ENCODE assay signal across 31 cellular contexts in genomic region chr7:86089455-86089854, GRCh38.
DNase-seq lines count a peak whose midpoint lies in the region; ATAC-seq and TF ChIP-seq lines count a peak whose summit lies in the region.
"Had no signal": no experiment of that assay in that cellular context is flagged by ENCODE, and none has a peak within 500 bp of the region (broad histone marks: within the 10 kb centered on the region; RNA-seq: fewer than 3 reads in every experiment).

No MANE protein-coding gene starts in this region.

- no peak for ATAC-seq in natural killer cell
- ATAC-seq: A549; CD8-positive, alpha-beta T cell had no signal

- DNase-seq in endodermal cell (no peak), natural killer cell (no peak)
- DNase-seq in activated CD4-positive, alpha-beta T cell treated with anti-CD3 and anti-CD28 coated beads, Interleukin-2, amount 10 ng/mL, durations not matched to agents 24 days and 14 days: no peak
- DNase-seq: 8988T; ACHN; AML-193; BE2C; C1 segment of cervical spinal cord; Caco-2; Calu3; CD4-positive, alpha-beta memory T cell; CD4-positive, alpha-beta T cell; CD4-positive, CD25-positive, alpha-beta regulatory T cell; CD8-positive, alpha-beta memory T cell; CD8-positive, alpha-beta T cell; COR-L47; DMS 273 treated with DMSO at 0.1 percent for 48 hours; DMS153; DMS53; DMS79; DMS79 treated with DMSO at 0.1 percent for 48 hours; DND-41; EL had no signal

- H3K27me3 Mint-ChIP-seq in endodermal cell (ENCODE audit: insufficient read depth): no peaks in the 10 kb centered on the region
- no peaks in the 10 kb centered on the region for H3K27me3 Mint-ChIP-seq in natural killer cell (ENCODE audit: low read depth in 2 of 2)
- H3K27me3 Mint-ChIP-seq in activated CD4-positive, alpha-beta T cell treated with anti-CD3 and anti-CD28 coated beads, Interleukin-2, amount 10 ng/mL, durations not matched to agents 24 days and 14 days: no peaks in the 10 kb centered on the region
- H3K27me3 Mint-ChIP-seq: B cell; CD4-positive, alpha-beta memory T cell; CD4-positive, alpha-beta T cell; CD4-positive, CD25-positive, alpha-beta regulatory T cell; CD8-positive, alpha-beta memory T cell had no signal

- H3K4me1 ChIP-seq in HEK293 (ENCODE audit: control insufficient read depth, insufficient read depth, low read length) (no peaks in the 10 kb centered on the region), endodermal cell (ENCODE audit: control insufficient read depth, insufficient read depth, low read length) (no peaks in the 10 kb centered on the region)
- H3K4me1 ChIP-seq: A549, BE2C, BLaER1, Caco-2 had no signal

- intact Hi-C loops in natural killer cell (cut with micrococcal nuclease): no loop called here
- intact Hi-C loops in activated CD4-positive, alpha-beta T cell treated with anti-CD3 and anti-CD28 coated beads, Interleukin-2, amount 10 ng/mL, durations not matched to agents 24 days and 14 days (cut with micrococcal nuclease): no loop called here

- CTCF ChIA-PET in HEK293 (lab: Yijun Ruan, JAX): no interaction called here

- H3K36me3 Mint-ChIP-seq in endodermal cell (ENCODE audit: low read depth): no peaks in the 10 kb centered on the region
- no peaks in the 10 kb centered on the region for H3K36me3 Mint-ChIP-seq in natural killer cell
- no peaks in the 10 kb centered on the region for H3K36me3 Mint-ChIP-seq in activated CD4-positive, alpha-beta T cell treated with anti-CD3 and anti-CD28 coated beads, Interleukin-2, amount 10 ng/mL, durations not matched to agents 24 days and 14 days (ENCODE audit: low read depth)
- H3K36me3 Mint-ChIP-seq: CD14-positive monocyte; CD4-positive, alpha-beta memory T cell; CD4-positive, CD25-positive, alpha-beta regulatory T cell; CD8-positive, alpha-beta memory T cell; CD8-positive, alpha-beta T cell had no signal

- H3K4me3 ChIP-seq in HEK293 (ENCODE audit: low read depth, low read length): no peak overlapping the region
- peak overlapping the region; percentile 56 for H3K4me3 ChIP-seq in endodermal cell (ENCODE audit: low read length)
- H3K4me3 ChIP-seq: A549; BLaER1; BLaER1 treated with 17β-estradiol and CSF1 and Interleukin-3, amounts not matched to agents 10 nM and 100 nM had no signal

- POLR2A ChIA-PET in HEK293 (lab: Yijun Ruan, JAX): no interaction called here

- H3K9me3 Mint-ChIP-seq in endodermal cell (peaks cover 20% of the 10 kb centered on the region), natural killer cell (peaks cover 16 to 25% of the 10 kb centered on the region in 2 donors)
- peaks cover 4% of the 10 kb centered on the region for H3K9me3 Mint-ChIP-seq in activated CD4-positive, alpha-beta T cell treated with anti-CD3 and anti-CD28 coated beads, Interleukin-2, amount 10 ng/mL, durations not matched to agents 24 days and 14 days

- H3K4me1 Mint-ChIP-seq in endodermal cell (no peaks in the 10 kb centered on the region), natural killer cell (no peaks in the 10 kb centered on the region)
- H3K4me1 Mint-ChIP-seq in activated CD4-positive, alpha-beta T cell treated with anti-CD3 and anti-CD28 coated beads, Interleukin-2, amount 10 ng/mL, durations not matched to agents 24 days and 14 days: no peaks in the 10 kb centered on the region
- H3K4me1 Mint-ChIP-seq: B cell; CD14-positive monocyte; CD4-positive, alpha-beta memory T cell; CD4-positive, CD25-positive, alpha-beta regulatory T cell; CD8-positive, alpha-beta memory T cell had no signal

- H3K4me3 Mint-ChIP-seq in endodermal cell (no peak overlapping the region), natural killer cell (no peak overlapping the region)
- no peak overlapping the region for H3K4me3 Mint-ChIP-seq in activated CD4-positive, alpha-beta T cell treated with anti-CD3 and anti-CD28 coated beads, Interleukin-2, amount 10 ng/mL, durations not matched to agents 24 days and 14 days
- H3K4me3 Mint-ChIP-seq: B cell; CD14-positive monocyte; CD4-positive, alpha-beta memory T cell; CD4-positive, alpha-beta T cell; CD4-positive, CD25-positive, alpha-beta regulatory T cell; CD8-positive, alpha-beta memory T cell; CD8-positive, alpha-beta T cell had no signal

- H3K9me3 ChIP-seq in HEK293 (ENCODE audit: control insufficient read depth, insufficient read depth, low read depth, low read length) (no peaks in the 10 kb centered on the region), endodermal cell (ENCODE audit: control insufficient read depth, low read length) (peaks cover 15% of the 10 kb centered on the region)
- H3K9me3 ChIP-seq: A549, BE2C, Caco-2 had no signal

- TF ChIP-seq CTCF in HEK293 (tag by site-specific recombination; IDR thresholded peaks at IDR 0.05) (no peak), endodermal cell (conservative IDR thresholded peaks at IDR 0.05) (no peak), natural killer cell (IDR thresholded peaks at IDR 0.05) (no peak)

- WGBS in endodermal cell (ENCODE audit: insufficient coverage in 1 of 2, insufficient read length in 1 of 2), 2 experiments: 88 to 95% methylated on average over 1 of the region's 1 CpG

- H3K36me3 ChIP-seq in HEK293 (ENCODE audit: control insufficient read depth in 2 of 2, insufficient read depth in 1 of 2, low read length in 2 of 2) (no peaks in the 10 kb centered on the region), endodermal cell (ENCODE audit: control insufficient read depth, insufficient read depth, low read length) (no peaks in the 10 kb centered on the region)
- H3K36me3 ChIP-seq: BE2C; BLaER1; BLaER1 treated with 17β-estradiol and CSF1 and Interleukin-3, amounts not matched to agents 10 nM and 100 nM had no signal

- H3K27ac ChIP-seq in HEK293 (ENCODE audit: extremely low read depth, low read depth, low read length) (no peak overlapping the region), endodermal cell (ENCODE audit: low read depth, low read length) (no peak overlapping the region)
- H3K27ac ChIP-seq: 22Rv1; A549; BLaER1; BLaER1 treated with 17β-estradiol and CSF1 and Interleukin-3, amounts not matched to agents 10 nM and 100 nM; C4-2B had no signal

- no peaks in the 10 kb centered on the region for H3K27me3 ChIP-seq in endodermal cell (ENCODE audit: control insufficient read depth, insufficient read depth, low read length, poor library complexity, severe bottlenecking)
- H3K27me3 ChIP-seq: BE2C; BLaER1; BLaER1 treated with 17β-estradiol and CSF1 and Interleukin-3, amounts not matched to agents 10 nM and 100 nM had no signal

- H3K27ac Mint-ChIP-seq in endodermal cell (no peak overlapping the region), natural killer cell (no peak overlapping the region)
- no peak overlapping the region for H3K27ac Mint-ChIP-seq in activated CD4-positive, alpha-beta T cell treated with anti-CD3 and anti-CD28 coated beads, Interleukin-2, amount 10 ng/mL, durations not matched to agents 24 days and 14 days
- H3K27ac Mint-ChIP-seq: B cell; CD14-positive monocyte; CD4-positive, alpha-beta memory T cell; CD4-positive, alpha-beta T cell; CD4-positive, CD25-positive, alpha-beta regulatory T cell; CD8-positive, alpha-beta memory T cell; CD8-positive, alpha-beta T cell had no signal

- H3K9ac ChIP-seq in endodermal cell (ENCODE audit: extremely low read depth, low read length, poor library complexity, severe bottlenecking): no peak overlapping the region
- H3K9ac ChIP-seq: BLaER1; BLaER1 treated with 17β-estradiol and CSF1 and Interleukin-3, amounts not matched to agents 10 nM and 100 nM had no signal

TF ChIP-seq in HEK293, 187 proteins besides CTCF, POLR2A, EP300 and RAD21:
- TF ChIP-seq ZNF132 (tag by site-specific recombination; IDR thresholded peaks at IDR 0.05; ENCODE audit: borderline replicate concordance) (no peak), ZNF302 (tag by site-specific recombination; IDR thresholded peaks at IDR 0.05; ENCODE audit: low read depth) (peak; percentile 96)
